ENCODE assay signal across 1 cellular context in the genomic region with DNA sequence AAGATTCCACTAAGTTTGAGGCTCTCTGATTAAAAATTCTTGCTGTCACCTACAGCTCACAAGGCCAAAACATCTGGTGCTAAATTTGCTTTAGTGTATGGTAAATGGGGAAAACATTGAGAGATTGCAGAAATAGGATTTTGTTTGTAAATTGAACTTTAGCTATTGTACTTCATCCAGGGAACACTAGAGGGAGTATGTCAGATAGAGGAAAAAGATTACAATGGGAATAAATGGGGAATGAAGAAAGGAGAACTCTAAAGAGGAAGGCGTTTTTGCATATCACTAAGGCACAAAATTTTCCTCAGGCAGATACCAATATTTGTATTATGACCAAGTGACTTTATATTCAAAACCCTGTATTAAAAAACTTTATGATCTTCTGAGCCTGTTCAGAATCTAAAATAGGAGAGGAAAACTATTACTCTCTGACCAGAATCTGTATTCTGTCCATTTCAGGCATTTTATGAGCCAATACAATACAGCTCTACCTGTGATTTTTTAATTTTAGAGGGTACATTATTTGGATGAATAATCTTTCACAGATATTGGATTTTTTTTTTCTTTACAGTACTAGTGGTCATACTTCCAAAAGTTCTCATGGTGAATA.
TF ChIP-seq lines count a peak whose summit lies in the region.

No MANE protein-coding gene starts in this region.

TF ChIP-seq in endothelial cell of umbilical vein, 7 proteins besides CTCF, POLR2A, EP300 and RAD21:
- TF ChIP-seq EZH2 (IDR thresholded peaks at IDR 0.05; ENCODE audit: borderline replicate concordance, low read depth, low read length, severe bottlenecking): no peak
- TF ChIP-seq GATA2 (IDR thresholded peaks at IDR 0.05; ENCODE audit: insufficient read depth, insufficient read length, low read depth, low read length): no peak
- TF ChIP-seq, protein P1, sequence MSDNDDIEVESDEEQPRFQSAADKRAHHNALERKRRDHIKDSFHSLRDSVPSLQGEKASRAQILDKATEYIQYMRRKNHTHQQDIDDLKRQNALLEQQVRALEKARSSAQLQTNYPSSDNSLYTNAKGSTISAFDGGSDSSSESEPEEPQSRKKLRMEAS (IDR thresholded peaks at IDR 0.05; ENCODE audit: insufficient read depth, insufficient read length): no peak
- TF ChIP-seq FOS (IDR thresholded peaks at IDR 0.05; ENCODE audit: borderline replicate concordance, insufficient read depth, low read length): no peak
- TF ChIP-seq POLR2AphosphoS5 (IDR thresholded peaks at IDR 0.05; ENCODE audit: insufficient read depth, low read depth, low read length): no peak
- no peak for TF ChIP-seq JUN (IDR thresholded peaks at IDR 0.05; ENCODE audit: borderline replicate concordance, insufficient read depth, insufficient read length, low read depth)
- no peak for TF ChIP-seq MYC (IDR thresholded peaks at IDR 0.05; ENCODE audit: low read depth, low read length)
